Comparison of ENCODE assay signal across 25 cellular contexts in the genomic region with DNA sequence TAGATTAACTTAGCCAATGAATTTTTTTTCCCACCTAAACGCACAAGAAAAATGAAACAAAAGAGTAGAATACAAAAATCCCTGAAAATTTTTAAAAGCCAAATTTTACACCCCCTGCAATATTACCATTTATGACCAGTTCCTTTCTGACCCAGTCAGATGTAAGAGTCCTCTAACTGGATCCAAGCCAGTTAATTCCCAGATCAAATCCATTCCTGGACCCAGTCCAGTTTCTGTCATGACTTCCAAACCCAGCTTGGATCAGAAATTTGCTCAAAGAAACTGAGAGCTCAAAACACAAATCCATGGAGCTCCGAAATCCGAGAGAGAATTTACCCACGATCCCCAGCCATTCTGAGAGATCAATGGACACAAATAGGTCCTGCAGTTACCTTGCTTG. TPM values are rescaled to one million over a fixed set of nuclear protein-coding genes. Genes with fewer than 3 reads are reported as not detected.
"Had no signal": no experiment of that assay in that cellular context is flagged by ENCODE, and none has a peak within 500 bp of the region (broad histone marks: within the 10 kb centered on the region; RNA-seq: fewer than 3 reads in every experiment).

No MANE protein-coding gene starts in this region.

- H3K36me3 ChIP-seq: breast epithelium, right atrium auricular region, spleen, transverse colon, WERI-Rb-1 had no signal

- ATAC-seq: activated CD4-positive, CD25-positive, alpha-beta regulatory T cell treated with anti-CD3 and anti-CD28 coated beads, Interleukin-2, amount 50 U/mL, for 24 hours; esophagus mucosa; naive thymus-derived CD4-positive, alpha-beta T cell had no signal

- H3K4me1 ChIP-seq: breast epithelium, parathyroid adenoma, right atrium auricular region, spleen, transverse colon had no signal

- H3K9me3 ChIP-seq: breast epithelium, right atrium auricular region, testis, transverse colon had no signal

- H3K27ac ChIP-seq: breast epithelium, parathyroid adenoma, right atrium auricular region, spleen, testis, transverse colon, WERI-Rb-1 had no signal

- DNase-seq: activated CD4-positive, alpha-beta memory T cell treated with anti-CD3 and anti-CD28 coated beads, Interleukin-2, amount 10 ng/mL, durations not matched to agents 7 days and 5 days; activated CD4-positive, alpha-beta T cell treated with anti-CD3 and anti-CD28 coated beads, Interleukin-2, amount 10 ng/mL, durations not matched to agents 7 days and 5 days; activated CD8-positive, alpha-beta memory T cell treated with anti-CD3 and anti-CD28 coated beads, Interleukin-2, amount 50 U/mL, for 48 hours; activated naive CD8-positive, alpha-beta T cell treated with anti-CD3 and anti-CD28 coated beads, Interleukin-2, amount 50 U/mL, for 24 hours; activated T-cell treated with anti-CD3 and anti-CD28 coated beads, Interleukin-2, amount 50 U/mL, for 48 hours; amygdala; central memory CD4-positive, alpha-beta T cell; foreskin melanocyte; midbrain; nucleus accumbens; spleen; stimulated activated naive CD4-positive, alpha-beta T cell; T1000; testis; transverse colon; WERI-Rb-1 had no signal

- H3K27me3 ChIP-seq: breast epithelium, right atrium auricular region, spleen, testis, transverse colon had no signal

- H3K4me3 ChIP-seq: breast epithelium, right atrium auricular region, spleen, testis, transverse colon had no signal

RNA-seq across cellular contexts. Expression of a gene that starts 17.0 kb away (rescaled TPM):
- total RNA-seq: activated CD4-positive, alpha-beta memory T cell treated with anti-CD3 and anti-CD28 coated beads, Interleukin-2, amount 10 ng/mL, durations not matched to agents 7 days and 5 days; activated CD4-positive, alpha-beta T cell treated with anti-CD3 and anti-CD28 coated beads, Interleukin-2, amount 10 ng/mL, durations not matched to agents 7 days and 5 days; activated T-helper 2 cell treated with anti-CD3 and anti-CD28 coated beads, Interferon-gamma antibody, Interleukin-2, Interleukin-4, amounts not matched to agents 10 μg/mL and 5 μg/mL and 100 μg/mL, durations not matched to agents 14 hours and 24 hours and 36 hours; endothelial cell of umbilical vein; naive thymus-derived CD4-positive, alpha-beta T cell; pulmonary artery endothelial cell had no signal
- polyA plus RNA-seq: endothelial cell of umbilical vein; naive thymus-derived CD4-positive, alpha-beta T cell had no signal
